24 cellular contexts compared by ENCODE assay signal in genomic region chr3:76872999-76873398, GRCh38.
A peak's percentile ranks its signal among the peaks of the same experiment; 100 is the strongest.
DNase-seq lines count a peak whose midpoint lies in the region; ATAC-seq, FAIRE-seq and TF ChIP-seq lines count a peak whose summit lies in the region.
"Had no signal": no experiment of that assay in that cellular context is flagged by ENCODE, and none has a peak within 500 bp of the region (broad histone marks: within the 10 kb centered on the region; RNA-seq: fewer than 3 reads in every experiment).

No MANE protein-coding gene starts in this region.

- TF ChIP-seq CTCF in kidney (IDR thresholded peaks at IDR 0.05; ENCODE audit: borderline replicate concordance, extremely low read depth, insufficient read depth) (no peak), right lobe of liver (IDR thresholded peaks at IDR 0.05) (no peak), smooth muscle cell (IDR thresholded peaks at IDR 0.05; ENCODE audit: borderline replicate concordance, insufficient read depth, poor library complexity, severe bottlenecking) (no peak)

- WGBS in right lobe of liver (ENCODE audit: insufficient coverage, low coverage, low lambda C conversion rate, missing lambda C conversion rate): 27% methylated on average over 1 of the region's 1 CpG
- 97% methylated on average over 1 of the region's 1 CpG for WGBS in smooth muscle cell (ENCODE audit: low lambda C conversion rate)

- ATAC-seq in right lobe of liver: peak; percentile 78 to 80 (median 79)
- no peak for ATAC-seq in HG02840 (IDR thresholded peaks at IDR 0.05; ENCODE audit: low FRiP score, unreplicated experiment)
- ATAC-seq: CD8-positive, alpha-beta T cell; PC-3 had no signal

- H3K9ac ChIP-seq in kidney (ENCODE audit: low read length in 2 of 2) (no peak overlapping the region), smooth muscle cell (ENCODE audit: low read depth) (no peak overlapping the region)

- peak overlapping the region in 1 of 2 donors; percentile 0 for H3K27ac ChIP-seq in kidney (ENCODE audit: low read depth in 2 of 2, low read length in 2 of 2)
- peak overlapping the region in 2 of 3 donors; percentile 61 to 72 for H3K27ac ChIP-seq in right lobe of liver
- no peak overlapping the region for H3K27ac ChIP-seq in smooth muscle cell (ENCODE audit: low read depth)
- H3K27ac ChIP-seq: C4-2B, SJSA1 had no signal

- H3K27me3 ChIP-seq in right lobe of liver (no peaks in the 10 kb centered on the region), smooth muscle cell (ENCODE audit: low read depth) (no peaks in the 10 kb centered on the region)
- H3K27me3 ChIP-seq: SJSA1 had no signal

- DNase-seq in HT-29 (ENCODE audit: low spot score) (peak; percentile 12), kidney (no peak), right lobe of liver (no peak), smooth muscle cell (lab: John Stamatoyannopoulos, UW; ENCODE audit: unreplicated experiment) (no peak), islet precursor cell (no peak)
- no peak for DNase-seq in activated effector memory CD4-positive, alpha-beta T cell treated with anti-CD3 and anti-CD28 coated beads, Interleukin-2, amount 50 U/mL, for 16 hours
- DNase-seq: CD8-positive, alpha-beta T cell; DMS79 treated with DMSO at 0.1 percent for 48 hours; HCEC 1CT; Karpas-422; NCI-H1092; NCI-H1436 treated with DMSO at 0.1 percent for 48 hours; NCI-H1930; NCI-H2107; NCI-H446; NCI-H524 treated with DMSO at 0.1 percent for 48 hours; NCI-H774; PC-3; Right ventricle myocardium superior had no signal

- TF ChIP-seq POLR2A in right lobe of liver (IDR thresholded peaks at IDR 0.05): no peak

- intact Hi-C loops in kidney (cut with DNase I): no loop called here
- intact Hi-C loops in right lobe of liver (cut with DNase I): no loop called here

- no peaks in the 10 kb centered on the region for H3K36me3 ChIP-seq in kidney (ENCODE audit: control insufficient read depth in 1 of 2, insufficient read depth in 2 of 2, low read length in 2 of 2)
- H3K36me3 ChIP-seq in right lobe of liver: no peaks in the 10 kb centered on the region
- no peaks in the 10 kb centered on the region for H3K36me3 ChIP-seq in smooth muscle cell (ENCODE audit: low read depth)
- H3K36me3 ChIP-seq: SJSA1 had no signal

- H3K4me3 ChIP-seq in kidney (ENCODE audit: low read length in 2 of 2): no peak overlapping the region
- H3K4me3 ChIP-seq in right lobe of liver: peak overlapping the region in 1 of 3 donors; percentile 22
- H3K4me3 ChIP-seq in smooth muscle cell: peak overlapping the region; percentile 1
- H3K4me3 ChIP-seq: SJSA1 had no signal

- no peaks in the 10 kb centered on the region for H3K79me2 ChIP-seq in smooth muscle cell (ENCODE audit: low read depth)

- H3K4me1 ChIP-seq in kidney (ENCODE audit: control insufficient read depth in 1 of 2, insufficient read depth in 1 of 2, low read depth in 1 of 2, low read length in 2 of 2): peaks cover 0 to 11% of the 10 kb centered on the region in 2 donors
- peaks cover 0 to 31% (median 5%) of the 10 kb centered on the region in 4 donors for H3K4me1 ChIP-seq in right lobe of liver
- H3K4me1 ChIP-seq in smooth muscle cell (ENCODE audit: low read depth): no peaks in the 10 kb centered on the region
- H3K4me1 ChIP-seq: SJSA1 had no signal

- no peak overlapping the region for H3K4me2 ChIP-seq in smooth muscle cell

- H3K9me3 ChIP-seq in kidney (ENCODE audit: control insufficient read depth in 1 of 2, low read length in 2 of 2) (no peaks in the 10 kb centered on the region), right lobe of liver (no peaks in the 10 kb centered on the region), smooth muscle cell (replicated peaks; ENCODE audit: low read depth) (no peaks in the 10 kb centered on the region)
- H3K9me3 ChIP-seq: SJSA1 had no signal

- no peaks in the 10 kb centered on the region for H4K20me1 ChIP-seq in smooth muscle cell (ENCODE audit: low read depth)

- H3F3A ChIP-seq in smooth muscle cell (ENCODE audit: low read depth): no peaks in the 10 kb centered on the region

- H2AFZ ChIP-seq in smooth muscle cell (ENCODE audit: low read depth): no peak overlapping the region

- FAIRE-seq in kidney (lab: Jason Lieb, UNC): peak; percentile 96
- FAIRE-seq: GM19239, H1 had no signal
